8 cellular contexts compared by ENCODE assay signal in the genomic region with DNA sequence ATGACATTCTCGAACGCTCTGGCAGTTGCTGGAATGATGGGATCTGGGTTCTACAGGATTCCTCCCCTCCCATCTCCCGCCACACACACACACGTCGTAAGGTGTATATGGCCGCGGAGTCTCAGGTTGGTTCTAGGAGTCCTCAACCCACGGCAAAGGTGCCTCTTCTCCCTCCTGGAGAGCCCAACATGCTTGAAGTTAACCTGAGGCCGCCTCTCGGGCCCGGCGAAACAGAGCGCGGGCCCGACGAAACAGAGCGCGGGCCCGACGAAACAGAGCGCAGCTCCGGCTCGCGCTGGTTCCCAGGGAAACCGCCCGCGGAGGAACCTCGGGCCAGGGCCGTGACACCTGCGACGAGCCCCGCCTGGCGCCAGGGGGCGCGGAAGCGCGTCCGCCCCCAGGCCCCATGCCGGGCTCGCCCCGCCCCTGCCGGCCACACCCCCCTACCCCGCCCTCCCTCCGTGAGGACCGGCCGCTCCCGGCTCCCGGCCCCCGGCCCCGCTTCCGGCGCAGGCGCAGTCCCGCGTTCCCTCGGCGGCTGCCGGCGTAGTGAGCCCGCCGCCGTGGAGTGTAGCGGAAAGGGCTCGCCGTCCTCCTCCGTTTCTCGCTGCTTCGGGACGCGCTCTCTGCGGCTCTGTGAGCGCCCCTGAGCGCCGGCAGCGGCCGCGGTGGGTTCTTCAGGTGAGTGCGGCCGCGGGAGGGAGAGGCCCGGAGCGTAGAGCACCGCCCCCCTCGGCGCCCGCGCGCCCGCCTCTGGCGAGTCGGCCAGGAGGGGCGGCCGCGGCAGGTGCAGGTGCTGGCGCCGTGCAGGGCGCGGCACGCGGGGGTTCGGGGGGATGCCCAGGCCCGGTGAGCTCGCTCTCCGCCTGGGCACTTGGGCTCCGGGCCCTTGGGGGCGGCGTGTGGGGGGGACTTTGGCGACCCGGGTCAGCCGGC. TPM values are rescaled to one million over a fixed set of nuclear protein-coding genes. Genes with fewer than 3 reads are reported as not detected.
DNase-seq lines count a peak whose midpoint lies in the region; ATAC-seq and TF ChIP-seq lines count a peak whose summit lies in the region.

A gene with protein sequence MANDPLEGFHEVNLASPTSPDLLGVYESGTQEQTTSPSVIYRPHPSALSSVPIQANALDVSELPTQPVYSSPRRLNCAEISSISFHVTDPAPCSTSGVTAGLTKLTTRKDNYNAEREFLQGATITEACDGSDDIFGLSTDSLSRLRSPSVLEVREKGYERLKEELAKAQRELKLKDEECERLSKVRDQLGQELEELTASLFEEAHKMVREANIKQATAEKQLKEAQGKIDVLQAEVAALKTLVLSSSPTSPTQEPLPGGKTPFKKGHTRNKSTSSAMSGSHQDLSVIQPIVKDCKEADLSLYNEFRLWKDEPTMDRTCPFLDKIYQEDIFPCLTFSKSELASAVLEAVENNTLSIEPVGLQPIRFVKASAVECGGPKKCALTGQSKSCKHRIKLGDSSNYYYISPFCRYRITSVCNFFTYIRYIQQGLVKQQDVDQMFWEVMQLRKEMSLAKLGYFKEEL (plus strand): TSS at position 510 of the 936 bp plus-strand sequence. CDS start 16,549 bp downstream, outside the sequence.

- H3K4me1 Mint-ChIP-seq in GM23338, result peaks cover 11% of the 10 kb centered on the region; the same call in 2 of the 3 replicates

- H3K36me3 ChIP-seq in GM23338 (ENCODE audit: insufficient read depth), result no peaks in the 10 kb centered on the region
- H3K36me3 ChIP-seq in neuron (ENCODE audit: insufficient read depth, low read length), result no peaks in the 10 kb centered on the region

- peaks cover 2% of the 10 kb centered on the region for H3F3A ChIP-seq in GM23338 (replicated peaks; ENCODE audit: low read depth)

- H3K9me3 Mint-ChIP-seq in GM23338, result no peaks in the 10 kb centered on the region

- peaks cover 8% of the 10 kb centered on the region for H3K4me1 ChIP-seq in GM23338 (ENCODE audit: insufficient read depth)
- peaks cover 15% of the 10 kb centered on the region for H3K4me1 ChIP-seq in neuron (ENCODE audit: insufficient read depth, low read length)

- no peaks in the 10 kb centered on the region for H3K36me3 Mint-ChIP-seq in GM23338 (ENCODE audit: low read depth)

- H4K20me1 ChIP-seq in GM23338 (replicated peaks; ENCODE audit: insufficient read depth), result peaks cover 22% of the 10 kb centered on the region

- peaks cover 44% of the 10 kb centered on the region for H3K27me3 ChIP-seq in GM23338 (ENCODE audit: insufficient read depth)
- H3K27me3 ChIP-seq in neuron (ENCODE audit: insufficient read depth, low read length), result peaks cover 7% of the 10 kb centered on the region

- H2AFZ ChIP-seq in GM23338, result peak within 1 kb of the TSS; percentile 94
- H2AFZ ChIP-seq in neuron (ENCODE audit: low read depth, low read length), result peak within 1 kb of the TSS; percentile 99

- peaks cover 25% of the 10 kb centered on the region for H3K27me3 Mint-ChIP-seq in GM23338 (ENCODE audit: insufficient read depth, low read depth, poor library complexity)

- H3K9me3 ChIP-seq in neuron (ENCODE audit: low read length), result no peaks in the 10 kb centered on the region

- H3K27ac Mint-ChIP-seq in GM23338, result 0 out of 2 replicates have a peak within 1 kb of the TSS, but pooled peaks have one; percentile 14

- DNase-seq in ELR (ENCODE audit: low read depth) (peak; percentile 87), GM23338 (ENCODE audit: low spot score) (peak; percentile 89), Kasumi-1 (lab: John Stamatoyannopoulos, UW) (peak; percentile 59 to 67), foreskin fibroblast (peak; percentile 50 to 85), substantia nigra (lab: John Stamatoyannopoulos, UW) (peak; percentile 39 to 94 (median 76))
- peak; percentile 97 for DNase-seq in activated effector memory CD4-positive, alpha-beta T cell treated with anti-CD3 and anti-CD28 coated beads, Interleukin-2, amount 50 U/mL, for 16 hours

- H3K4me3 ChIP-seq in GM23338, result peak within 1 kb of the TSS; percentile 93
- peak within 1 kb of the TSS; percentile 63 to 67 for H3K4me3 ChIP-seq in foreskin fibroblast (ENCODE audit: low read depth in 1 of 2, low read length in 2 of 2)
- peak within 1 kb of the TSS; percentile 82 for H3K4me3 ChIP-seq in neuron (ENCODE audit: low read length)

- peak; percentile 85 for ATAC-seq in GM23338

- peak in 1 of 2 experiments; percentile 67; a peak in 2 of 4 replicates for TF ChIP-seq CTCF in GM23338 (conservative IDR thresholded peaks at IDR 0.05; ENCODE audit: low read depth in 2 of 2)
- peak; percentile 36 for TF ChIP-seq CTCF in foreskin fibroblast (IDR thresholded peaks at IDR 0.05; ENCODE audit: low read depth, low read length)

- peaks cover 35% of the 10 kb centered on the region for H3K79me2 ChIP-seq in GM23338 (replicated peaks; ENCODE audit: insufficient read depth)

- H3K4me3 Mint-ChIP-seq in GM23338, result peak within 1 kb of the TSS; percentile 88

- no peak within 1 kb of the TSS for H3K27ac ChIP-seq in GM23338 (ENCODE audit: low read depth)
- peak within 1 kb of the TSS; percentile 77 for H3K27ac ChIP-seq in substantia nigra (ENCODE audit: low read depth, low read length, poor library complexity, severe bottlenecking)

- H3K9me2 ChIP-seq in GM23338 (ENCODE audit: insufficient read depth), result no peaks in the 10 kb centered on the region

- peak; percentile 78 for TF ChIP-seq POLR2A in Raji (IDR thresholded peaks at IDR 0.05; ENCODE audit: insufficient read depth, low read depth, low read length)

- H3K4me2 ChIP-seq in GM23338, result peak within 1 kb of the TSS; percentile 80

TF ChIP-seq in GM23338, 12 proteins besides CTCF, POLR2A, EP300 and RAD21 (continues in another document):
- TF ChIP-seq EZH2phosphoT487 (IDR thresholded peaks at IDR 0.05; ENCODE audit: unreplicated experiment) (no peak), NANOG (IDR thresholded peaks at IDR 0.05; ENCODE audit: borderline replicate concordance) (no peak), JUNB (IDR thresholded peaks at IDR 0.05; ENCODE audit: unreplicated experiment) (no peak), POLR2AphosphoS5 (IDR thresholded peaks at IDR 0.05; ENCODE audit: low read depth) (peak; percentile 89), EZH2 (IDR thresholded peaks at IDR 0.05; ENCODE audit: low read depth, unreplicated experiment) (no peak), ZNF114 (CRISPR knock-in tag; IDR thresholded peaks at IDR 0.05) (no peak), ZNF331 (CRISPR knock-in tag; IDR thresholded peaks at IDR 0.05; ENCODE audit: low read depth) (no peak)
- TF ChIP-seq, protein P1, sequence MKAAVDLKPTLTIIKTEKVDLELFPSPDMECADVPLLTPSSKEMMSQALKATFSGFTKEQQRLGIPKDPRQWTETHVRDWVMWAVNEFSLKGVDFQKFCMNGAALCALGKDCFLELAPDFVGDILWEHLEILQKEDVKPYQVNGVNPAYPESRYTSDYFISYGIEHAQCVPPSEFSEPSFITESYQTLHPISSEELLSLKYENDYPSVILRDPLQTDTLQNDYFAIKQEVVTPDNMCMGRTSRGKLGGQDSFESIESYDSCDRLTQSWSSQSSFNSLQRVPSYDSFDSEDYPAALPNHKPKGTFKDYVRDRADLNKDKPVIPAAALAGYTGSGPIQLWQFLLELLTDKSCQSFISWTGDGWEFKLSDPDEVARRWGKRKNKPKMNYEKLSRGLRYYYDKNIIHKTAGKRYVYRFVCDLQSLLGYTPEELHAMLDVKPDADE (IDR thresholded peaks at IDR 0.05), result no peak

RNA-seq across cellular contexts. Expression of the gene that starts here (rescaled TPM):
- total RNA-seq in GM23338 (2014; rRNA removed; shearing (Covaris generic)), result 30.8 and 48.6 TPM in 2 replicates
- 42.8 and 48.6 TPM in 2 replicates for polyA plus RNA-seq in GM23338 (2016; fragmentation: Nextera tagmentation; extraction: Ambion mirVana)
